ENCODE assay signal across 10 cellular contexts in the genomic region with DNA sequence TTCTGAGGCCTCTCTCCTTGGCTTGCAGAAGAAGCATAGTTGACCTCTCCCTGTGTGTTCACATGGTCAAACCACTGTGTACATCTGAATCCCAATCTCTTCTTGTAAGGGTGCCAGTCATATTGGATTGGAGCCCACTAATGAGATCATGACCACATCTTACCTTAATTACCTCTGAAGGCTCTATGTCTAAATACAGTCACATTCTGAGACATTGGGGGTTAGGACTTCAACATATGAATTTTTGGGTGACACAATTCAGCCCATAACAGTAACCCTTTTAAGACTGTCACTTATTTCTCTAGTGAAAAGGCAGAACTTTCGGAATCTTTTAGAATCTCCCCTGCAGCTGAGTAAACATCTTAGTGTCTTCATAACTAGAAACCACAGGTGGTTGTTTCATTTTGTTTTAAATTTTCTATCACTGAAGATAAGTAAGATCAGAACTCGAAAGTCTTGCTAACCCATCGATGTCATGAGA.
DNase-seq lines count a peak whose midpoint lies in the region; ATAC-seq and TF ChIP-seq lines count a peak whose summit lies in the region.
"Had no signal": no experiment of that assay in that cellular context is flagged by ENCODE, and none has a peak within 500 bp of the region (broad histone marks: within the 10 kb centered on the region; RNA-seq: fewer than 3 reads in every experiment).

No MANE protein-coding gene starts in this region.

- in situ Hi-C loops in astrocyte of the cerebellum (cut with HindIII; ENCODE audit: low sequenced_read_pairs): no loop called here

- CTCF ChIA-PET in GM10248 (lab: Yijun Ruan, JAX): interaction anchor here (0.7 to 2.3 kb wide), 14 partner anchors 10 to 374 kb away, joined by 3 to 14 read pairs (median 3); no protein-coding TSS in a partner anchor

- H3K4me3 ChIP-seq in astrocyte of the cerebellum (ENCODE audit: low read depth, low read length): no peak overlapping the region
- H3K4me3 ChIP-seq: suprapubic skin had no signal

- peak; percentile 75 for ATAC-seq in GM19395 (IDR thresholded peaks at IDR 0.05; ENCODE audit: unreplicated experiment)
- ATAC-seq in HG03159 (IDR thresholded peaks at IDR 0.05; ENCODE audit: unreplicated experiment): peak; percentile 47
- ATAC-seq in GM21423 (IDR thresholded peaks at IDR 0.05; ENCODE audit: unreplicated experiment): no peak
- ATAC-seq in GM19023 (IDR thresholded peaks at IDR 0.05; ENCODE audit: unreplicated experiment): no peak

- POLR2A ChIA-PET in GM10248 (lab: Yijun Ruan, JAX): no interaction called here

- TF ChIP-seq CTCF in GM10248 (IDR thresholded peaks at IDR 0.05; ENCODE audit: control extremely low read depth, extremely low read depth, low read depth, missing control alignments) (no peak), astrocyte of the cerebellum (IDR thresholded peaks at IDR 0.05; ENCODE audit: low read depth, low read length, missing control alignments) (no peak)

- DNase-seq in GM10248 (ENCODE audit: extremely low spot score) (peak; percentile 61), astrocyte of the cerebellum (ENCODE audit: low read depth) (peak; percentile 60), midbrain (lab: John Stamatoyannopoulos, UW) (no peak), medulla oblongata (ENCODE audit: extremely low spot score) (no peak)
- DNase-seq: NCI-H1048 had no signal

Comparison
In these comparisons a context has a peak if more than half of its experiments do, and no peak if none do; other contexts are left out.
1. DNase-seq: peak in GM10248 (single experiment) and astrocyte of the cerebellum (single experiment); none in midbrain (single experiment) and medulla oblongata (single experiment).
2. ATAC-seq: peak in GM19395 (single experiment) and HG03159 (single experiment); none in GM21423 (single experiment) and GM19023 (single experiment).